ENCODE assay signal across 1 cellular context in genomic region chr22:20495861-20496681, GRCh38.
TF ChIP-seq lines count a peak whose summit lies in the region.

No MANE protein-coding gene starts in this region.

TF ChIP-seq in HEK293, 187 proteins besides CTCF, POLR2A, EP300 and RAD21 (continued from another document and continues in another):
- TF ChIP-seq ZNF248 (tag by site-specific recombination; IDR thresholded peaks at IDR 0.05) (peak; percentile 77), ZBTB1 (tag by site-specific recombination; IDR thresholded peaks at IDR 0.05) (no peak), KLF16 (tag by site-specific recombination; IDR thresholded peaks at IDR 0.05) (peak; percentile 98), OSR2 (tag by site-specific recombination; IDR thresholded peaks at IDR 0.05) (peak; percentile 43; the same call in 1 of the 2 replicates), ZNF175 (tag by site-specific recombination; IDR thresholded peaks at IDR 0.05) (no peak), ZNF274 (IDR thresholded peaks at IDR 0.05; ENCODE audit: low read length) (no peak), ZNF274 (tag by site-specific recombination; IDR thresholded peaks at IDR 0.05; ENCODE audit: borderline replicate concordance) (no peak), ZNF211 (tag by site-specific recombination; IDR thresholded peaks at IDR 0.05; ENCODE audit: low read depth) (no peak; the same call in 1 of the 2 replicates), ZNF544 (tag by site-specific recombination; IDR thresholded peaks at IDR 0.05) (no peak), ZNF707 (tag by site-specific recombination; IDR thresholded peaks at IDR 0.05) (no peak), PBX3 (CRISPR knock-in tag; IDR thresholded peaks at IDR 0.05) (no peak), ZNF596 (tag by site-specific recombination; IDR thresholded peaks at IDR 0.05) (no peak), ZSCAN18 (tag by site-specific recombination; IDR thresholded peaks at IDR 0.05) (peak; percentile 97), ZBTB10 (tag by site-specific recombination; IDR thresholded peaks at IDR 0.05) (peak; percentile 92), ZNF670 (tag by site-specific recombination; IDR thresholded peaks at IDR 0.05; ENCODE audit: low read depth) (no peak; the same call in 1 of the 2 replicates), ZNF600 (tag by site-specific recombination; IDR thresholded peaks at IDR 0.05) (peak; percentile 92), ZNF280D (tag by site-specific recombination; IDR thresholded peaks at IDR 0.05) (peak; percentile 69; the same call in 1 of the 2 replicates), ZNF121 (tag by site-specific recombination; IDR thresholded peaks at IDR 0.05) (no peak), ZNF138 (tag by site-specific recombination; IDR thresholded peaks at IDR 0.05; ENCODE audit: borderline replicate concordance) (no peak), ZXDB (tag by site-specific recombination; IDR thresholded peaks at IDR 0.05) (peak; percentile 96), ZBTB44 (tag by site-specific recombination; IDR thresholded peaks at IDR 0.05) (no peak), ZNF610 (tag by site-specific recombination; IDR thresholded peaks at IDR 0.05; ENCODE audit: borderline replicate concordance) (peak; percentile 83), ZBTB8A (tag by site-specific recombination; IDR thresholded peaks at IDR 0.05) (peak; percentile 64), ZNF530 (tag by site-specific recombination; IDR thresholded peaks at IDR 0.05; ENCODE audit: low read depth) (no peak; the same call in 1 of the 2 replicates), ZSCAN23 (tag by site-specific recombination; IDR thresholded peaks at IDR 0.05) (peak; percentile 98; the same call in 1 of the 2 replicates), ZNF140 (tag by site-specific recombination; IDR thresholded peaks at IDR 0.05) (no peak), ATF2 (tag by site-specific recombination; IDR thresholded peaks at IDR 0.05; ENCODE audit: low read depth) (no peak), MZF1 (tag by site-specific recombination; IDR thresholded peaks at IDR 0.05; ENCODE audit: borderline replicate concordance) (peak; percentile 93), ZNF558 (tag by site-specific recombination; IDR thresholded peaks at IDR 0.05) (0 out of 2 replicates have a peak, but pooled peaks have one; percentile 42), ZNF792 (tag by site-specific recombination; IDR thresholded peaks at IDR 0.05) (0 out of 2 replicates have a peak, but pooled peaks have one; percentile 89), GLI4 (tag by site-specific recombination; IDR thresholded peaks at IDR 0.05) (peak; percentile 92), ZSCAN5A (tag by site-specific recombination; IDR thresholded peaks at IDR 0.05) (peak; percentile 56), ZNF747 (tag by site-specific recombination; IDR thresholded peaks at IDR 0.05) (no peak), ZIC2 (tag by site-specific recombination; IDR thresholded peaks at IDR 0.05) (peak; percentile 74; the same call in 1 of the 2 replicates), ZNF132 (tag by site-specific recombination; IDR thresholded peaks at IDR 0.05; ENCODE audit: borderline replicate concordance) (no peak), ZNF16 (tag by site-specific recombination; IDR thresholded peaks at IDR 0.05; ENCODE audit: low read depth) (peak; percentile 31; the same call in 1 of the 2 replicates), BCL11A (tag by site-specific recombination; IDR thresholded peaks at IDR 0.05; ENCODE audit: low read depth) (peak; percentile 71), SP2 (tag by site-specific recombination; IDR thresholded peaks at IDR 0.05) (peak; percentile 87), ZNF837 (tag by site-specific recombination; IDR thresholded peaks at IDR 0.05) (0 out of 2 replicates have a peak, but pooled peaks have one; percentile 47), PRDM1 (tag by site-specific recombination; IDR thresholded peaks at IDR 0.05) (peak; percentile 100), ZNF571 (tag by site-specific recombination; IDR thresholded peaks at IDR 0.05) (peak; percentile 48; the same call in 1 of the 2 replicates), ZNF621 (tag by site-specific recombination; IDR thresholded peaks at IDR 0.05) (no peak), ZFHX2 (tag by site-specific recombination; conservative IDR thresholded peaks at IDR 0.05) (peak; percentile 73), YY2 (tag by site-specific recombination; IDR thresholded peaks at IDR 0.05) (peak; percentile 73; the same call in 1 of the 2 replicates), ZNF785 (tag by site-specific recombination; IDR thresholded peaks at IDR 0.05) (peak; percentile 92), ZNF18 (tag by site-specific recombination; IDR thresholded peaks at IDR 0.05) (peak; percentile 58; the same call in 1 of the 2 replicates), SALL2 (tag by site-specific recombination; IDR thresholded peaks at IDR 0.05; ENCODE audit: borderline replicate concordance) (peak; percentile 91; the same call in 1 of the 2 replicates), ZNF626 (tag by site-specific recombination; IDR thresholded peaks at IDR 0.05) (no peak), KLF7 (tag by site-specific recombination; IDR thresholded peaks at IDR 0.05; ENCODE audit: borderline replicate concordance) (peak; percentile 93), ZNF148 (tag by site-specific recombination; IDR thresholded peaks at IDR 0.05; ENCODE audit: borderline replicate concordance) (peak; percentile 96; the same call in 1 of the 2 replicates)
